Comparison of ENCODE assay signal across 1 cellular context in genomic region chr6:109440325-109441068, GRCh38.
A peak's percentile ranks its signal among the peaks of the same experiment; 100 is the strongest.
TF ChIP-seq lines count a peak whose summit lies in the region.

Gene PPIL6, minus strand, starts transcription at chr6:109440628. Its CDS starts 38 bp downstream, at chr6:109440590.
Gene SMPD2, plus strand, starts transcription at chr6:109440724. Its CDS starts 398 bp downstream, at chr6:109441122.

TF ChIP-seq in K562, 482 proteins besides CTCF, POLR2A, EP300 and RAD21 (continued from another document and continues in another):
- TF ChIP-seq MGA (IDR thresholded peaks at IDR 0.05) (peak; percentile 100), ZNF449 (CRISPR knock-in tag; IDR thresholded peaks at IDR 0.05) (no peak), MAZ (CRISPR knock-in tag; conservative IDR thresholded peaks at IDR 0.05 in 1 of 2, IDR thresholded peaks at IDR 0.05 in 1 of 2) (peak in 1 of 2 experiments; percentile 45; a peak in 3 of 4 replicates), TGIF2 (CRISPR knock-in tag; IDR thresholded peaks at IDR 0.05) (no peak), ZNF134 (CRISPR knock-in tag; conservative IDR thresholded peaks at IDR 0.05) (no peak), NONO (IDR thresholded peaks at IDR 0.05; ENCODE audit: low read depth in 2 of 2, low read length in 1 of 2) (peak in 1 of 2 experiments; percentile 85; a peak in 3 of 4 replicates), MBD2 (IDR thresholded peaks at IDR 0.05; ENCODE audit: borderline replicate concordance, low read depth) (no peak), JUND (IDR thresholded peaks at IDR 0.05; ENCODE audit: borderline replicate concordance, low read depth, low read length) (0 out of 2 replicates have a peak, but pooled peaks have one; percentile 7), JUND (tag; IDR thresholded peaks at IDR 0.05; ENCODE audit: borderline replicate concordance, low read depth, low read length) (no peak; the same call in 2 of the 3 replicates), ZNF436 (CRISPR knock-in tag; IDR thresholded peaks at IDR 0.05) (no peak), STAT5B (CRISPR knock-in tag; IDR thresholded peaks at IDR 0.05) (no peak), ZFP36 (IDR thresholded peaks at IDR 0.05; ENCODE audit: low read depth, low read length, partially characterized antibody) (peak; percentile 67), HDAC8 (tag; IDR thresholded peaks at IDR 0.05) (peak; percentile 58; the same call in 1 of the 2 replicates), ZNF124 (CRISPR knock-in tag; IDR thresholded peaks at IDR 0.05) (0 out of 2 replicates have a peak, but pooled peaks have one; percentile 16), GTF2F1 (IDR thresholded peaks at IDR 0.05; ENCODE audit: low read depth, low read length) (no peak), NFIX (CRISPR knock-in tag; IDR thresholded peaks at IDR 0.05; ENCODE audit: low read depth) (no peak), ZFP91 (CRISPR knock-in tag; IDR thresholded peaks at IDR 0.05) (no peak), ZNF41 (CRISPR knock-in tag; conservative IDR thresholded peaks at IDR 0.05) (no peak), ZNF253 (CRISPR knock-in tag; conservative IDR thresholded peaks at IDR 0.05) (no peak), ZBTB9 (CRISPR knock-in tag; IDR thresholded peaks at IDR 0.05) (peak; percentile 37; the same call in 1 of the 2 replicates), HDGF (IDR thresholded peaks at IDR 0.05) (no peak), ZBTB49 (CRISPR knock-in tag; IDR thresholded peaks at IDR 0.05; ENCODE audit: borderline replicate concordance) (0 out of 2 replicates have a peak, but pooled peaks have one; percentile 79), MAFG (tag; conservative IDR thresholded peaks at IDR 0.05) (no peak), RNF2 (IDR thresholded peaks at IDR 0.05) (peak; percentile 47; the same call in 1 of the 2 replicates), MCM5 (IDR thresholded peaks at IDR 0.05; ENCODE audit: low read depth) (no peak), ZNF384 (IDR thresholded peaks at IDR 0.05; ENCODE audit: low read depth, low read length) (no peak), NR2C2 (CRISPR knock-in tag; IDR thresholded peaks at IDR 0.05) (0 out of 2 replicates have a peak, but pooled peaks have one; percentile 34), NR2C2 (tag; IDR thresholded peaks at IDR 0.05) (peak; percentile 96), GTF2A2 (tag; IDR thresholded peaks at IDR 0.05) (0 out of 2 replicates have a peak, but pooled peaks have one; percentile 38), SIN3B (IDR thresholded peaks at IDR 0.05; ENCODE audit: low read depth) (peak; percentile 37; the same call in 1 of the 2 replicates), TEAD2 (tag; IDR thresholded peaks at IDR 0.05) (no peak), ZBTB2 (IDR thresholded peaks at IDR 0.05) (no peak), SP1 (CRISPR knock-in tag; IDR thresholded peaks at IDR 0.05) (peak; percentile 64), SMC3 (conservative IDR thresholded peaks at IDR 0.05; ENCODE audit: insufficient read depth, low read depth, low read length) (no peak), SAFB (IDR thresholded peaks at IDR 0.05; ENCODE audit: borderline replicate concordance, low read depth, low read length) (peak; percentile 49; the same call in 1 of the 2 replicates), C11orf30 (IDR thresholded peaks at IDR 0.05; ENCODE audit: low read depth) (no peak), NEUROD1 (IDR thresholded peaks at IDR 0.05; ENCODE audit: borderline replicate concordance, low read depth, low read length, partially characterized antibody) (peak; percentile 75), ZNF766 (CRISPR knock-in tag; conservative IDR thresholded peaks at IDR 0.05) (peak; percentile 96), E2F8 (IDR thresholded peaks at IDR 0.05; ENCODE audit: low read depth, partially characterized antibody) (no peak)
